ENCODE assay signal across 2 cellular contexts in genomic region chr4:16858275-16858752, GRCh38.
TF ChIP-seq lines count a peak whose summit lies in the region.

No MANE protein-coding gene starts in this region.

TF ChIP-seq in liver, 16 proteins besides CTCF, POLR2A, EP300 and RAD21 (continued from another document):
- TF ChIP-seq SP1 (IDR thresholded peaks at IDR 0.05), result no peak
TF ChIP-seq in liver: peak in this region for 1.

TF ChIP-seq in HepG2, 621 proteins besides CTCF, POLR2A, EP300 and RAD21 (continued from another document):
- TF ChIP-seq HNRNPL (IDR thresholded peaks at IDR 0.05; ENCODE audit: low read depth, low read length) (no peak), ATF6 (CRISPR knock-in tag; conservative IDR thresholded peaks at IDR 0.05) (no peak), ZBED4 (CRISPR knock-in tag; IDR thresholded peaks at IDR 0.05; ENCODE audit: borderline replicate concordance) (no peak)
